In genomic region chr15:29924750-29925149, GRCh38 we compare ENCODE assay signal across 10 cellular contexts.
DNase-seq lines count a peak whose midpoint lies in the region; ATAC-seq, FAIRE-seq and TF ChIP-seq lines count a peak whose summit lies in the region.
"Had no signal": no experiment of that assay in that cellular context is flagged by ENCODE, and none has a peak within 500 bp of the region (broad histone marks: within the 10 kb centered on the region; RNA-seq: fewer than 3 reads in every experiment).

No MANE protein-coding gene starts in this region.

- H3K36me3 ChIP-seq in HAP-1 (replicated peaks) (no peaks in the 10 kb centered on the region), prostate gland (no peaks in the 10 kb centered on the region)

- in situ Hi-C loops in HAP-1 (cut with MboI; ENCODE audit: low sequenced_read_pairs): no loop called here

- ATAC-seq in foreskin keratinocyte (peak; percentile 1), HG03571 (IDR thresholded peaks at IDR 0.05; ENCODE audit: unreplicated experiment) (no peak)
- ATAC-seq in activated naive CD8-positive, alpha-beta T cell treated with anti-CD3 and anti-CD28 coated beads, Interleukin-2, amount 50 U/mL, for 24 hours: no peak

- peak overlapping the region; percentile 11 for H3K27ac ChIP-seq in foreskin keratinocyte
- no peak overlapping the region for H3K27ac ChIP-seq in prostate gland

- no peaks in the 10 kb centered on the region for H3K27me3 ChIP-seq in HAP-1 (ENCODE audit: low read depth)
- H3K27me3 ChIP-seq in foreskin keratinocyte: no peaks in the 10 kb centered on the region
- no peaks in the 10 kb centered on the region for H3K27me3 ChIP-seq in prostate gland (replicated peaks; ENCODE audit: insufficient read depth)

- H3K36me3 Mint-ChIP-seq in progenitor cell of endocrine pancreas (ENCODE audit: insufficient read depth): no peaks in the 10 kb centered on the region
- H3K36me3 Mint-ChIP-seq in activated naive CD8-positive, alpha-beta T cell treated with anti-CD3 and anti-CD28 coated beads, Interleukin-2, amount 50 U/mL, for 24 hours (ENCODE audit: low read depth): no peaks in the 10 kb centered on the region

- H3K4me1 ChIP-seq in HAP-1 (peaks cover 5% of the 10 kb centered on the region; the same call in 1 of the 2 replicates), foreskin keratinocyte (peaks cover 46% of the 10 kb centered on the region), prostate gland (replicated peaks) (no peaks in the 10 kb centered on the region)

- TF ChIP-seq POLR2A in prostate gland (IDR thresholded peaks at IDR 0.05): no peak

- peaks cover 46% of the 10 kb centered on the region for H3K4me1 Mint-ChIP-seq in progenitor cell of endocrine pancreas (ENCODE audit: low read depth)
- H3K4me1 Mint-ChIP-seq in activated naive CD8-positive, alpha-beta T cell treated with anti-CD3 and anti-CD28 coated beads, Interleukin-2, amount 50 U/mL, for 24 hours: no peaks in the 10 kb centered on the region

- WGBS in prostate gland: 34% methylated on average over 4 of the region's 4 CpGs

- H3K27ac Mint-ChIP-seq in progenitor cell of endocrine pancreas: peak overlapping the region; percentile 97
- H3K27ac Mint-ChIP-seq in activated naive CD8-positive, alpha-beta T cell treated with anti-CD3 and anti-CD28 coated beads, Interleukin-2, amount 50 U/mL, for 24 hours: no peak overlapping the region

- peak; percentile 84 for FAIRE-seq in RCC 7860 (lab: Jason Lieb, UNC)
- FAIRE-seq: frontal cortex had no signal

- peak; percentile 40 to 62 for DNase-seq in HAP-1 (ENCODE audit: low spot score in 2 of 2)
- peak; percentile 92 for DNase-seq in RCC 7860 (ENCODE audit: low spot score)
- DNase-seq in foreskin keratinocyte: peak; percentile 70 to 84
- peak; percentile 48 for DNase-seq in progenitor cell of endocrine pancreas (ENCODE audit: low spot score, unreplicated experiment)
- DNase-seq in activated CD4-positive, CD25-positive, alpha-beta regulatory T cell treated with anti-CD3 and anti-CD28 coated beads, Interleukin-2, amount 50 U/mL, for 72 hours: no peak
- DNase-seq in prostate gland (ENCODE audit: low spot score): no peak
- no peak for DNase-seq in activated naive CD8-positive, alpha-beta T cell treated with anti-CD3 and anti-CD28 coated beads, Interleukin-2, amount 50 U/mL, for 24 hours
- DNase-seq: activated CD4-positive, alpha-beta T cell treated with anti-CD3 and anti-CD28 coated beads for 1 hour had no signal

- intact Hi-C loops in prostate gland (cut with DNase I): loop anchor here (5.0 kb wide), 1 partner anchor 177 kb away; no protein-coding TSS in a partner anchor

- H3K4me3 ChIP-seq in HAP-1 (no peak overlapping the region), prostate gland (no peak overlapping the region)

- no peaks in the 10 kb centered on the region for H3K9me3 Mint-ChIP-seq in progenitor cell of endocrine pancreas (ENCODE audit: low read depth)
- H3K9me3 Mint-ChIP-seq in activated naive CD8-positive, alpha-beta T cell treated with anti-CD3 and anti-CD28 coated beads, Interleukin-2, amount 50 U/mL, for 24 hours: no peaks in the 10 kb centered on the region

- H3K9me3 ChIP-seq in HAP-1 (no peaks in the 10 kb centered on the region), prostate gland (no peaks in the 10 kb centered on the region)

- no peak overlapping the region for H3K4me3 Mint-ChIP-seq in progenitor cell of endocrine pancreas (ENCODE audit: low read depth)
- no peak overlapping the region for H3K4me3 Mint-ChIP-seq in activated naive CD8-positive, alpha-beta T cell treated with anti-CD3 and anti-CD28 coated beads, Interleukin-2, amount 50 U/mL, for 24 hours

- peaks cover 3% of the 10 kb centered on the region for H3K27me3 Mint-ChIP-seq in progenitor cell of endocrine pancreas
- H3K27me3 Mint-ChIP-seq in activated naive CD8-positive, alpha-beta T cell treated with anti-CD3 and anti-CD28 coated beads, Interleukin-2, amount 50 U/mL, for 24 hours: peaks cover 40% of the 10 kb centered on the region

- TF ChIP-seq CTCF in foreskin keratinocyte (conservative IDR thresholded peaks at IDR 0.05) (no peak), progenitor cell of endocrine pancreas (IDR thresholded peaks at IDR 0.05; ENCODE audit: unreplicated experiment) (no peak), prostate gland (IDR thresholded peaks at IDR 0.05) (no peak)

Comparison
In these comparisons a context has a peak if more than half of its experiments do, and no peak if none do; other contexts are left out.
1. DNase-seq: peak in HAP-1 (2 of 2), RCC 7860 (single experiment), foreskin keratinocyte (2 of 2) and progenitor cell of endocrine pancreas (single experiment); none in activated CD4-positive, CD25-positive, alpha-beta regulatory T cell treated with anti-CD3 and anti-CD28 coated beads, Interleukin-2, amount 50 U/mL, for 72 hours (single experiment), prostate gland (single experiment) and activated naive CD8-positive, alpha-beta T cell treated with anti-CD3 and anti-CD28 coated beads, Interleukin-2, amount 50 U/mL, for 24 hours (single experiment).